In the genomic region with DNA sequence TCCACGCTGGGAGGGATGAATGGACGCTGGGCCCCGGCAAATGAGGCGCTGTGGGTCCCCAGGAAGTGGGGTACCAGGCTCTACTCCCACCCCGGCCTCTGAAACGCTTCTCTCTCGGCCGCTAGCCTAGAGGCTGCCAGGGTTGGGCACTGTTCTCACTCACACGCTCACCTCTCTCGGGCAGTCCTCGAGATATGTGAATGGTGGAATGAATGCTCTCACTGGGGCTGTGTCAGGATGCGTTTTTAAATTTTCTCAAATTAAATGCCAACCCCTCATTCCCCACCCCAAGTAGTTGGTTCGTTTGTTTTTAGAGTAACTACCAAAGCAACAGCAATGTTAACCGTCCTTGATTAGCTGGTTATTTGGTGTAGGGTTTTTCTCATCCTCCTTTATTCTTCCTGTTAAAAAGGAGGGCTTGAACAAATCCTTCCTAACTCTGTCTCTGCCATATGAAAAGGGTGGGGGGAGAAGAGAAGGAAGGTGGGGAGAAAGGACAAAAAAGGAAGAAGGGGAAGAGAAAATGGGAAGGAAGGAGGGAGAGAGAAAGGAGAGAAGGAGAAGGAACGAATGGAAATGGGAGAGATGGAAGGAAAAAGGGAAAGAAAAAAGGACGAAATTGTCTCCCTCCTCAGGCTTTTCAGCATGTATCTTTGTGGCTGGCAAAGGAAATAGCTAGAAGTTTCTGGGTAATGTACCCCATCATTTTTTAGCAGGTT, we compare ENCODE assay signal across 8 cellular contexts. TPM values are rescaled to one million over a fixed set of nuclear protein-coding genes. Genes with fewer than 3 reads are reported as not detected.
DNase-seq lines count a peak whose midpoint lies in the region; ATAC-seq and TF ChIP-seq lines count a peak whose summit lies in the region.

No MANE protein-coding gene starts in this region.

- H3K27ac Mint-ChIP-seq in CD4-positive, alpha-beta T cell, result no peak overlapping the region
- H3K27ac Mint-ChIP-seq in T-cell, result no peak overlapping the region

- H3K4me3 ChIP-seq in iPS-11a (ENCODE audit: low read depth, low read length) (peak overlapping the region; percentile 35), suprapubic skin (peak overlapping the region; percentile 66)

- peaks cover 82% of the 10 kb centered on the region for H3K27me3 Mint-ChIP-seq in CD4-positive, alpha-beta T cell
- H3K27me3 Mint-ChIP-seq in T-cell, result peaks cover 48 to 76% of the 10 kb centered on the region in 2 donors

- intact Hi-C loops in CD4-positive, alpha-beta T cell (cut with DNase I, micrococcal nuclease), result loop anchor here in 1 of 2 experiments (10.0 kb wide), 2 partner anchors 1246 to 1336 kb away; a partner anchor contains a TSS

- H3K36me3 ChIP-seq in suprapubic skin, result no peaks in the 10 kb centered on the region

- peaks cover 43% of the 10 kb centered on the region for H3K4me1 ChIP-seq in suprapubic skin

- H3K27ac ChIP-seq in CD4-positive, alpha-beta T cell (ENCODE audit: low read depth, low read length), result no peak overlapping the region
- peak overlapping the region; percentile 84 for H3K27ac ChIP-seq in suprapubic skin

- TF ChIP-seq POLR2A in suprapubic skin (IDR thresholded peaks at IDR 0.05), result no peak

- TF ChIP-seq CTCF in CD4-positive, alpha-beta T cell (IDR thresholded peaks at IDR 0.05), result no peak
- TF ChIP-seq CTCF in suprapubic skin (IDR thresholded peaks at IDR 0.05), result no peak

- H3K36me3 Mint-ChIP-seq in CD4-positive, alpha-beta T cell (ENCODE audit: low read depth), result peaks cover 11% of the 10 kb centered on the region
- no peaks in the 10 kb centered on the region for H3K36me3 Mint-ChIP-seq in T-cell

- H3K27me3 ChIP-seq in CD4-positive, alpha-beta T cell (ENCODE audit: control insufficient read depth, insufficient read depth, low read length), result peaks cover 46% of the 10 kb centered on the region
- peaks cover 92% of the 10 kb centered on the region for H3K27me3 ChIP-seq in suprapubic skin

- ATAC-seq in CD4-positive, alpha-beta T cell (ENCODE audit: poor library complexity), result no peak
- peak; percentile 14 for ATAC-seq in GM21717 (IDR thresholded peaks at IDR 0.05; ENCODE audit: unreplicated experiment)
- ATAC-seq in T-cell (replicated peaks in 1 of 4), result no peak
- ATAC-seq in GM19463 (IDR thresholded peaks at IDR 0.05; ENCODE audit: unreplicated experiment), result no peak
- no peak for ATAC-seq in GM19351 (IDR thresholded peaks at IDR 0.05; ENCODE audit: unreplicated experiment)

- no peaks in the 10 kb centered on the region for H3K9me3 Mint-ChIP-seq in CD4-positive, alpha-beta T cell
- no peaks in the 10 kb centered on the region for H3K9me3 Mint-ChIP-seq in T-cell

- peaks cover 51% of the 10 kb centered on the region for H3K4me1 Mint-ChIP-seq in CD4-positive, alpha-beta T cell (ENCODE audit: low read depth)
- peaks cover 48 to 60% (median 60%) of the 10 kb centered on the region in 3 donors for H3K4me1 Mint-ChIP-seq in T-cell

- WGBS in suprapubic skin, result 5% methylated on average over 15 of the region's 16 CpGs

- no peak for DNase-seq in CD4-positive, alpha-beta T cell
- DNase-seq in T-cell (no peak), suprapubic skin (ENCODE audit: low spot score in 2 of 2) (no peak), NCI-H2171 (lab: John Stamatoyannopoulos, UW) (no peak)

- H3K9me3 ChIP-seq in CD4-positive, alpha-beta T cell (ENCODE audit: control insufficient read depth, low read length), result no peaks in the 10 kb centered on the region
- no peaks in the 10 kb centered on the region for H3K9me3 ChIP-seq in suprapubic skin

- peak overlapping the region; percentile 93 for H3K4me3 Mint-ChIP-seq in CD4-positive, alpha-beta T cell
- peak overlapping the region; percentile 84 to 91 (median 86) for H3K4me3 Mint-ChIP-seq in T-cell

- POLR2A ChIA-PET in CD4-positive, alpha-beta T cell (lab: Charles Lee), result interaction anchor here (1.1 kb wide), 1 partner anchor 21 kb away, joined by 3 read pairs; no protein-coding TSS in a partner anchor
- POLR2A ChIA-PET in T-cell (lab: Charles Lee), result no interaction called here

- no peak for TF ChIP-seq EP300 in suprapubic skin (IDR thresholded peaks at IDR 0.05)

- CTCF ChIA-PET in CD4-positive, alpha-beta T cell (lab: Charles Lee), result interaction anchor here (1.1 kb wide), 2 partner anchors 405 to 406 kb away, joined by 3 to 4 read pairs; no protein-coding TSS in a partner anchor
- CTCF ChIA-PET in T-cell (lab: Charles Lee), result interaction anchor here in 1 of 2 donors (0.9 kb wide), 1 partner anchor 8 kb away, joined by 5 read pairs; no protein-coding TSS in a partner anchor

RNA-seq across cellular contexts. Expression of a gene that starts 1.4 kb away (rescaled TPM):
- total RNA-seq in CD4-positive, alpha-beta T cell, result under 1 TPM; 0.20 to 0.52 TPM
- total RNA-seq in T-cell (1 to 10 TPM in 3 of 5 donors, under 1 TPM in 2; 0.38 to 4.2 (median 1.4) TPM), suprapubic skin (10 to 100 TPM in 2 of 4 donors, 1 to 10 TPM in 2; 4.3 to 13.6 (median 8.8) TPM)
